ENCODE assay signal across 12 cellular contexts in genomic region chr20:58017237-58017969, GRCh38.
DNase-seq lines count a peak whose midpoint lies in the region; ATAC-seq and TF ChIP-seq lines count a peak whose summit lies in the region.
"Had no signal": no experiment of that assay in that cellular context is flagged by ENCODE, and none has a peak within 500 bp of the region (broad histone marks: within the 10 kb centered on the region; RNA-seq: fewer than 3 reads in every experiment).

No MANE protein-coding gene starts in this region.

- peak overlapping the region; percentile 71; the same call in 1 of the 2 replicates for H2AFZ ChIP-seq in SK-N-SH (ENCODE audit: low read depth)

- TF ChIP-seq EP300 in SK-N-SH (IDR thresholded peaks at IDR 0.05; ENCODE audit: borderline replicate concordance in 1 of 2, low read depth in 1 of 2, low read length in 1 of 2), result peak in 1 of 2 experiments; percentile 26; a peak in 1 of 4 replicates

- peak; percentile 26 for DNase-seq in G401 (ENCODE audit: low spot score)
- no peak for DNase-seq in SK-N-SH
- DNase-seq in head of caudate nucleus, result peak; percentile 63 to 95 (median 82)
- peak; percentile 85 for DNase-seq in putamen (ENCODE audit: low spot score)
- no peak for DNase-seq in GM10248 (ENCODE audit: extremely low spot score)
- DNase-seq in CD4-positive, alpha-beta T cell, result no peak
- DNase-seq in mesothelial cell of epicardium (ENCODE audit: low spot score in 2 of 2, unreplicated experiment in 2 of 2), result no peak
- DNase-seq: effector CD8-positive, alpha-beta T cell; NCI-H345; nephron progenitor cell had no signal

- peak overlapping the region in 1 of 2 experiments; percentile 44; a peak in 1 of 4 replicates for H3K4me3 ChIP-seq in SK-N-SH (ENCODE audit: low read depth in 2 of 2, low read length in 1 of 2)

- no peaks in the 10 kb centered on the region for H3K36me3 Mint-ChIP-seq in CD4-positive, alpha-beta T cell (ENCODE audit: low read depth)
- no peaks in the 10 kb centered on the region for H3K36me3 Mint-ChIP-seq in mesothelial cell of epicardium

- POLR2A ChIA-PET in SK-N-SH (lab: Yijun Ruan, JAX) (interaction anchor here (1.1 kb wide), 1 partner anchor 15 kb away, joined by 3 read pairs; no protein-coding TSS in a partner anchor), GM10248 (lab: Yijun Ruan, JAX) (no interaction called here)
- POLR2A ChIA-PET in CD4-positive, alpha-beta T cell (lab: Charles Lee), result no interaction called here

- intact Hi-C loops in head of caudate nucleus (cut with DNase I), result no loop called here
- intact Hi-C loops in CD4-positive, alpha-beta T cell (cut with DNase I, micrococcal nuclease), result no loop called here

- no peaks in the 10 kb centered on the region for H3K9me2 ChIP-seq in SK-N-SH

- H3K9me3 Mint-ChIP-seq in CD4-positive, alpha-beta T cell, result no peaks in the 10 kb centered on the region
- H3K9me3 Mint-ChIP-seq in mesothelial cell of epicardium, result peaks cover 3% of the 10 kb centered on the region
- H3K9me3 Mint-ChIP-seq: stimulated activated naive CD8-positive, alpha-beta T cell treated with anti-CD3 and anti-CD28 coated beads, Interleukin-15, Interleukin-2, amounts not matched to agents 100 ng/mL and 50 ng/mL, for 24 hours had no signal

- H3K9ac ChIP-seq in SK-N-SH, result peak overlapping the region; percentile 65; the same call in 1 of the 2 replicates

- H3K27me3 ChIP-seq in SK-N-SH (ENCODE audit: insufficient read depth), result no peaks in the 10 kb centered on the region
- peaks cover 7% of the 10 kb centered on the region for H3K27me3 ChIP-seq in CD4-positive, alpha-beta T cell (ENCODE audit: control insufficient read depth, insufficient read depth, low read length)

- H3K4me3 Mint-ChIP-seq in CD4-positive, alpha-beta T cell, result no peak overlapping the region
- H3K4me3 Mint-ChIP-seq in mesothelial cell of epicardium, result no peak overlapping the region
- H3K4me3 Mint-ChIP-seq: nephron progenitor cell; stimulated activated naive CD8-positive, alpha-beta T cell treated with anti-CD3 and anti-CD28 coated beads, Interleukin-15, Interleukin-2, amounts not matched to agents 100 ng/mL and 50 ng/mL, for 24 hours had no signal

- H3K27ac Mint-ChIP-seq in CD4-positive, alpha-beta T cell, result no peak overlapping the region
- no peak overlapping the region for H3K27ac Mint-ChIP-seq in mesothelial cell of epicardium
- H3K27ac Mint-ChIP-seq: stimulated activated naive CD8-positive, alpha-beta T cell treated with anti-CD3 and anti-CD28 coated beads, Interleukin-15, Interleukin-2, amounts not matched to agents 100 ng/mL and 50 ng/mL, for 24 hours had no signal

- in situ Hi-C loops in G401 (cut with HindIII; ENCODE audit: low sequenced_read_pairs), result no loop called here

- peak overlapping the region in 1 of 2 experiments; percentile 83; a peak in 3 of 4 replicates for H3K27ac ChIP-seq in SK-N-SH (ENCODE audit: low read depth in 2 of 2, low read length in 1 of 2)
- H3K27ac ChIP-seq in CD4-positive, alpha-beta T cell (ENCODE audit: low read depth, low read length), result no peak overlapping the region

- TF ChIP-seq RAD21 in SK-N-SH (IDR thresholded peaks at IDR 0.05; ENCODE audit: low read length), result no peak

- no peaks in the 10 kb centered on the region for H4K20me1 ChIP-seq in SK-N-SH (ENCODE audit: insufficient read depth)

- H3K27me3 Mint-ChIP-seq in CD4-positive, alpha-beta T cell, result peaks cover 10% of the 10 kb centered on the region
- H3K27me3 Mint-ChIP-seq in mesothelial cell of epicardium (ENCODE audit: low read depth), result peaks cover 25% of the 10 kb centered on the region

- peaks cover 16% of the 10 kb centered on the region for H3K4me1 Mint-ChIP-seq in CD4-positive, alpha-beta T cell (ENCODE audit: low read depth)
- no peaks in the 10 kb centered on the region for H3K4me1 Mint-ChIP-seq in mesothelial cell of epicardium

- WGBS in SK-N-SH (ENCODE audit: low lambda C conversion rate), result 23% methylated on average over 19 of the region's 20 CpGs

- H3K4me1 ChIP-seq in SK-N-SH (ENCODE audit: control insufficient read depth in 1 of 2, insufficient read depth in 2 of 2, low read depth in 1 of 2, low read length in 1 of 2), result peaks cover 12 to 37% of the 10 kb centered on the region in 2 experiments; a peak in 3 of 4 replicates

- peak overlapping the region; percentile 79 for H3K4me2 ChIP-seq in SK-N-SH

- TF ChIP-seq CTCF in SK-N-SH (IDR thresholded peaks at IDR 0.05) (no peak), GM10248 (IDR thresholded peaks at IDR 0.05; ENCODE audit: control extremely low read depth, extremely low read depth, low read depth, missing control alignments) (no peak), mesothelial cell of epicardium (IDR thresholded peaks at IDR 0.05; ENCODE audit: unreplicated experiment) (no peak)
- TF ChIP-seq CTCF in CD4-positive, alpha-beta T cell (IDR thresholded peaks at IDR 0.05), result no peak

- CTCF ChIA-PET in SK-N-SH (lab: Yijun Ruan, JAX) (no interaction called here), GM10248 (lab: Yijun Ruan, JAX) (no interaction called here)
- CTCF ChIA-PET in CD4-positive, alpha-beta T cell (lab: Charles Lee), result no interaction called here

- no peak for ATAC-seq in HG02571 (IDR thresholded peaks at IDR 0.05; ENCODE audit: unreplicated experiment)
- ATAC-seq in CD4-positive, alpha-beta T cell (ENCODE audit: poor library complexity), result no peak

- no peaks in the 10 kb centered on the region for H3K36me3 ChIP-seq in SK-N-SH (replicated peaks in 1 of 2; ENCODE audit: control insufficient read depth in 1 of 2, insufficient read depth in 2 of 2, low read length in 1 of 2)

- H3K9me3 ChIP-seq in SK-N-SH, result no peaks in the 10 kb centered on the region
- no peaks in the 10 kb centered on the region for H3K9me3 ChIP-seq in CD4-positive, alpha-beta T cell (ENCODE audit: control insufficient read depth, low read length)

- no peaks in the 10 kb centered on the region for H3K79me2 ChIP-seq in SK-N-SH (ENCODE audit: insufficient read depth)

- H3F3A ChIP-seq in SK-N-SH (replicated peaks; ENCODE audit: insufficient read depth), result peaks cover 12% of the 10 kb centered on the region

TF ChIP-seq in SK-N-SH, 30 proteins besides CTCF, POLR2A, EP300 and RAD21 (continues in another document):
- TF ChIP-seq, protein P1, sequence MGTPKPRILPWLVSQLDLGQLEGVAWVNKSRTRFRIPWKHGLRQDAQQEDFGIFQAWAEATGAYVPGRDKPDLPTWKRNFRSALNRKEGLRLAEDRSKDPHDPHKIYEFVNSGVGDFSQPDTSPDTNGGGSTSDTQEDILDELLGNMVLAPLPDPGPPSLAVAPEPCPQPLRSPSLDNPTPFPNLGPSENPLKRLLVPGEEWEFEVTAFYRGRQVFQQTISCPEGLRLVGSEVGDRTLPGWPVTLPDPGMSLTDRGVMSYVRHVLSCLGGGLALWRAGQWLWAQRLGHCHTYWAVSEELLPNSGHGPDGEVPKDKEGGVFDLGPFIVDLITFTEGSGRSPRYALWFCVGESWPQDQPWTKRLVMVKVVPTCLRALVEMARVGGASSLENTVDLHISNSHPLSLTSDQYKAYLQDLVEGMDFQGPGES (IDR thresholded peaks at IDR 0.05; ENCODE audit: low read depth, low read length), result no peak
- TF ChIP-seq FOSL2 (IDR thresholded peaks at IDR 0.05; ENCODE audit: borderline replicate concordance, low read depth) (peak; percentile 40), JUND (IDR thresholded peaks at IDR 0.05) (peak; percentile 28; the same call in 1 of the 2 replicates), NFIC (IDR thresholded peaks at IDR 0.05; ENCODE audit: borderline replicate concordance) (0 out of 2 replicates have a peak, but pooled peaks have one; percentile 42), TCF12 (IDR thresholded peaks at IDR 0.05) (peak; percentile 60), CHD2 (IDR thresholded peaks at IDR 0.05; ENCODE audit: low read length, partially characterized antibody) (no peak), RXRA (IDR thresholded peaks at IDR 0.05; ENCODE audit: borderline replicate concordance, low read depth) (peak; percentile 54; the same call in 1 of the 2 replicates), TAF1 (IDR thresholded peaks at IDR 0.05; ENCODE audit: borderline replicate concordance, low read depth, low read length) (no peak), EZH2phosphoT487 (IDR thresholded peaks at IDR 0.05; ENCODE audit: borderline replicate concordance, low read depth) (no peak)
- TF ChIP-seq, protein P2, sequence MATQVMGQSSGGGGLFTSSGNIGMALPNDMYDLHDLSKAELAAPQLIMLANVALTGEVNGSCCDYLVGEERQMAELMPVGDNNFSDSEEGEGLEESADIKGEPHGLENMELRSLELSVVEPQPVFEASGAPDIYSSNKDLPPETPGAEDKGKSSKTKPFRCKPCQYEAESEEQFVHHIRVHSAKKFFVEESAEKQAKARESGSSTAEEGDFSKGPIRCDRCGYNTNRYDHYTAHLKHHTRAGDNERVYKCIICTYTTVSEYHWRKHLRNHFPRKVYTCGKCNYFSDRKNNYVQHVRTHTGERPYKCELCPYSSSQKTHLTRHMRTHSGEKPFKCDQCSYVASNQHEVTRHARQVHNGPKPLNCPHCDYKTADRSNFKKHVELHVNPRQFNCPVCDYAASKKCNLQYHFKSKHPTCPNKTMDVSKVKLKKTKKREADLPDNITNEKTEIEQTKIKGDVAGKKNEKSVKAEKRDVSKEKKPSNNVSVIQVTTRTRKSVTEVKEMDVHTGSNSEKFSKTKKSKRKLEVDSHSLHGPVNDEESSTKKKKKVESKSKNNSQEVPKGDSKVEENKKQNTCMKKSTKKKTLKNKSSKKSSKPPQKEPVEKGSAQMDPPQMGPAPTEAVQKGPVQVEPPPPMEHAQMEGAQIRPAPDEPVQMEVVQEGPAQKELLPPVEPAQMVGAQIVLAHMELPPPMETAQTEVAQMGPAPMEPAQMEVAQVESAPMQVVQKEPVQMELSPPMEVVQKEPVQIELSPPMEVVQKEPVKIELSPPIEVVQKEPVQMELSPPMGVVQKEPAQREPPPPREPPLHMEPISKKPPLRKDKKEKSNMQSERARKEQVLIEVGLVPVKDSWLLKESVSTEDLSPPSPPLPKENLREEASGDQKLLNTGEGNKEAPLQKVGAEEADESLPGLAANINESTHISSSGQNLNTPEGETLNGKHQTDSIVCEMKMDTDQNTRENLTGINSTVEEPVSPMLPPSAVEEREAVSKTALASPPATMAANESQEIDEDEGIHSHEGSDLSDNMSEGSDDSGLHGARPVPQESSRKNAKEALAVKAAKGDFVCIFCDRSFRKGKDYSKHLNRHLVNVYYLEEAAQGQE (IDR thresholded peaks at IDR 0.05; ENCODE audit: low read depth, low read length), result no peak
- TF ChIP-seq, protein P3, sequence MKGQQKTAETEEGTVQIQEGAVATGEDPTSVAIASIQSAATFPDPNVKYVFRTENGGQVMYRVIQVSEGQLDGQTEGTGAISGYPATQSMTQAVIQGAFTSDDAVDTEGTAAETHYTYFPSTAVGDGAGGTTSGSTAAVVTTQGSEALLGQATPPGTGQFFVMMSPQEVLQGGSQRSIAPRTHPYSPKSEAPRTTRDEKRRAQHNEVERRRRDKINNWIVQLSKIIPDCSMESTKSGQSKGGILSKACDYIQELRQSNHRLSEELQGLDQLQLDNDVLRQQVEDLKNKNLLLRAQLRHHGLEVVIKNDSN (IDR thresholded peaks at IDR 0.05; ENCODE audit: borderline replicate concordance, low read depth), result no peak

Comparison
In these comparisons a context has a peak if more than half of its experiments do, and no peak if none do; other contexts are left out.
1. DNase-seq: peak in G401 (single experiment), head of caudate nucleus (42 of 42) and putamen (single experiment); none in SK-N-SH (single experiment), GM10248 (single experiment), CD4-positive, alpha-beta T cell (0 of 10) and mesothelial cell of epicardium (0 of 2).